In the genomic region with DNA sequence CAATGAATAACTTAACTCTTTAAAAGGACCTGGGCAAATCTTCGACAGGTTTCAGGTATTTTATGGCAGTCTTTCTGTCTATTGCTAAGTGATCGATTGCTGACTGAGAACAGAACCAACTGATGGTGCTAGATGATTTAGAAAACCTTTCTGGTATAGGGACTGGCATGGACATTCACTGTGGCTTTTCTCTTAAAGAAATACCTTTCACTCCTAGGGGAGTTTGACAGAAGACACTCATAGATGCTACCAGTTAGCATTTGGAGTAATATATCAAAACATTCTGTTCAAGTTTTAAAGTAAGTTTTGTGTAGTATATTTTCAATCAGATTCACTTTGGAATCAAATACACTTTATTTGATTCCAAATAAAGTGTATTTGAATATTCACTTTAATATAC, we compare ENCODE assay signal across 1 cellular context.
TF ChIP-seq lines count a peak whose summit lies in the region.

No MANE protein-coding gene starts in this region.

TF ChIP-seq in WTC11, 78 proteins besides CTCF, POLR2A, EP300 and RAD21 (continued from another document):
- TF ChIP-seq ARID4B (CRISPR knock-in tag; IDR thresholded peaks at IDR 0.05; ENCODE audit: borderline replicate concordance), result no peak
- TF ChIP-seq FOXJ3 (CRISPR knock-in tag; IDR thresholded peaks at IDR 0.05; ENCODE audit: borderline replicate concordance), result no peak
- no peak for TF ChIP-seq FOXK1 (CRISPR knock-in tag; IDR thresholded peaks at IDR 0.05)
- TF ChIP-seq, protein P1, sequence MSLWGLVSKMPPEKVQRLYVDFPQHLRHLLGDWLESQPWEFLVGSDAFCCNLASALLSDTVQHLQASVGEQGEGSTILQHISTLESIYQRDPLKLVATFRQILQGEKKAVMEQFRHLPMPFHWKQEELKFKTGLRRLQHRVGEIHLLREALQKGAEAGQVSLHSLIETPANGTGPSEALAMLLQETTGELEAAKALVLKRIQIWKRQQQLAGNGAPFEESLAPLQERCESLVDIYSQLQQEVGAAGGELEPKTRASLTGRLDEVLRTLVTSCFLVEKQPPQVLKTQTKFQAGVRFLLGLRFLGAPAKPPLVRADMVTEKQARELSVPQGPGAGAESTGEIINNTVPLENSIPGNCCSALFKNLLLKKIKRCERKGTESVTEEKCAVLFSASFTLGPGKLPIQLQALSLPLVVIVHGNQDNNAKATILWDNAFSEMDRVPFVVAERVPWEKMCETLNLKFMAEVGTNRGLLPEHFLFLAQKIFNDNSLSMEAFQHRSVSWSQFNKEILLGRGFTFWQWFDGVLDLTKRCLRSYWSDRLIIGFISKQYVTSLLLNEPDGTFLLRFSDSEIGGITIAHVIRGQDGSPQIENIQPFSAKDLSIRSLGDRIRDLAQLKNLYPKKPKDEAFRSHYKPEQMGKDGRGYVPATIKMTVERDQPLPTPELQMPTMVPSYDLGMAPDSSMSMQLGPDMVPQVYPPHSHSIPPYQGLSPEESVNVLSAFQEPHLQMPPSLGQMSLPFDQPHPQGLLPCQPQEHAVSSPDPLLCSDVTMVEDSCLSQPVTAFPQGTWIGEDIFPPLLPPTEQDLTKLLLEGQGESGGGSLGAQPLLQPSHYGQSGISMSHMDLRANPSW (CRISPR knock-in tag; conservative IDR thresholded peaks at IDR 0.05; ENCODE audit: low read depth), result no peak
- TF ChIP-seq ETV6 (CRISPR knock-in tag; IDR thresholded peaks at IDR 0.05), result no peak
- TF ChIP-seq, protein P2, sequence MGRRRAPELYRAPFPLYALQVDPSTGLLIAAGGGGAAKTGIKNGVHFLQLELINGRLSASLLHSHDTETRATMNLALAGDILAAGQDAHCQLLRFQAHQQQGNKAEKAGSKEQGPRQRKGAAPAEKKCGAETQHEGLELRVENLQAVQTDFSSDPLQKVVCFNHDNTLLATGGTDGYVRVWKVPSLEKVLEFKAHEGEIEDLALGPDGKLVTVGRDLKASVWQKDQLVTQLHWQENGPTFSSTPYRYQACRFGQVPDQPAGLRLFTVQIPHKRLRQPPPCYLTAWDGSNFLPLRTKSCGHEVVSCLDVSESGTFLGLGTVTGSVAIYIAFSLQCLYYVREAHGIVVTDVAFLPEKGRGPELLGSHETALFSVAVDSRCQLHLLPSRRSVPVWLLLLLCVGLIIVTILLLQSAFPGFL (CRISPR knock-in tag; IDR thresholded peaks at IDR 0.05; ENCODE audit: borderline replicate concordance), result no peak
- TF ChIP-seq HMGA2 (CRISPR knock-in tag; IDR thresholded peaks at IDR 0.05), result no peak
- no peak for TF ChIP-seq SMAD3 (CRISPR knock-in tag; IDR thresholded peaks at IDR 0.05; ENCODE audit: borderline replicate concordance)
- no peak for TF ChIP-seq IRF1 (CRISPR knock-in tag; IDR thresholded peaks at IDR 0.05)
- no peak for TF ChIP-seq ZNF219 (CRISPR knock-in tag; IDR thresholded peaks at IDR 0.05; ENCODE audit: borderline replicate concordance)
